In genomic region chr6:27049863-27050781, GRCh38 we compare ENCODE assay signal across 18 cellular contexts.
DNase-seq lines count a peak whose midpoint lies in the region; ATAC-seq and TF ChIP-seq lines count a peak whose summit lies in the region.
"Had no signal": no experiment of that assay in that cellular context is flagged by ENCODE, and none has a peak within 500 bp of the region (broad histone marks: within the 10 kb centered on the region; RNA-seq: fewer than 3 reads in every experiment).

No MANE protein-coding gene starts in this region.

- no peak overlapping the region for H3K4me3 ChIP-seq in upper lobe of left lung
- H3K4me3 ChIP-seq: SK-N-MC had no signal

- CTCF ChIA-PET in GM10248 (lab: Yijun Ruan, JAX), result interaction anchor here (1.5 kb wide), 1 partner anchor 9 kb away, joined by 4 read pairs; no protein-coding TSS in a partner anchor

- H3K27ac ChIP-seq in upper lobe of left lung, result no peak overlapping the region
- H3K27ac ChIP-seq: 22Rv1, SK-N-MC had no signal

- no peaks in the 10 kb centered on the region for H3K9me3 ChIP-seq in upper lobe of left lung

- H3K27me3 ChIP-seq in upper lobe of left lung, result no peaks in the 10 kb centered on the region

- peak in 1 of 2 donors; percentile 53 for ATAC-seq in upper lobe of left lung (ENCODE audit: low FRiP score in 2 of 2)
- ATAC-seq in GM18517 (IDR thresholded peaks at IDR 0.05; ENCODE audit: unreplicated experiment), result no peak
- ATAC-seq: naive thymus-derived CD4-positive, alpha-beta T cell; stimulated activated naive CD8-positive, alpha-beta T cell treated with anti-CD3 and anti-CD28 coated beads, Interleukin-15, Interleukin-2, amounts not matched to agents 100 U/mL and 50 U/mL, for 24 hours had no signal

- H3K4me1 ChIP-seq in upper lobe of left lung, result peaks cover 0 to 3% (median 0%) of the 10 kb centered on the region in 4 donors

- no peak for TF ChIP-seq EP300 in upper lobe of left lung (IDR thresholded peaks at IDR 0.05)

- 71% methylated on average over 26 to 30 of the region's 30 CpGs for WGBS in upper lobe of left lung, 2 donors

- POLR2A ChIA-PET in GM10248 (lab: Yijun Ruan, JAX), result no interaction called here

- DNase-seq in NCI-H1105 treated with DMSO at 0.1 percent for 48 hours (lab: John Stamatoyannopoulos, UW), result peak; percentile 35
- no peak for DNase-seq in NCI-H1105 (lab: John Stamatoyannopoulos, UW)
- peak; percentile 98 for DNase-seq in NCI-H82 treated with DMSO at 0.1 percent for 48 hours (lab: John Stamatoyannopoulos, UW; ENCODE audit: unreplicated experiment)
- peak; percentile 19 for DNase-seq in left kidney (ENCODE audit: low read depth, low spot score)
- peak; percentile 68 to 79 for DNase-seq in upper lobe of left lung
- DNase-seq in GM10248 (ENCODE audit: extremely low spot score), result no peak
- no peak for DNase-seq in T1000 (lab: John Stamatoyannopoulos, UW)
- DNase-seq: activated CD4-positive, CD25-positive, alpha-beta regulatory T cell treated with anti-CD3 and anti-CD28 coated beads, Interleukin-2, amount 50 U/mL, for 72 hours; Calu3; Karpas-422; mesenchymal stem cell; naive thymus-derived CD4-positive, alpha-beta T cell; NCI-H226; stimulated activated CD4-positive, alpha-beta T cell treated with anti-CD3 and anti-CD28 coated beads, Interleukin-2, amount 100 ng/mL, for 24 hours; stimulated activated naive CD8-positive, alpha-beta T cell treated with anti-CD3 and anti-CD28 coated beads, Interleukin-15, Interleukin-2, amounts not matched to agents 100 U/mL and 50 U/mL, for 24 hours had no signal

- no peak for TF ChIP-seq POLR2A in upper lobe of left lung (IDR thresholded peaks at IDR 0.05)

- no peaks in the 10 kb centered on the region for H3K36me3 ChIP-seq in upper lobe of left lung

- TF ChIP-seq CTCF in upper lobe of left lung (IDR thresholded peaks at IDR 0.05), result no peak
- no peak for TF ChIP-seq CTCF in GM10248 (IDR thresholded peaks at IDR 0.05; ENCODE audit: control extremely low read depth, extremely low read depth, low read depth, missing control alignments)

Comparison
In these comparisons a context has a peak if more than half of its experiments do, and no peak if none do; other contexts are left out.
1. DNase-seq: peak in NCI-H1105 treated with DMSO at 0.1 percent for 48 hours (single experiment), NCI-H82 treated with DMSO at 0.1 percent for 48 hours (single experiment), left kidney (single experiment) and upper lobe of left lung (2 of 2); none in NCI-H1105 (single experiment), GM10248 (single experiment) and T1000 (single experiment).